Comparison of ENCODE assay signal across 19 cellular contexts in the genomic region with DNA sequence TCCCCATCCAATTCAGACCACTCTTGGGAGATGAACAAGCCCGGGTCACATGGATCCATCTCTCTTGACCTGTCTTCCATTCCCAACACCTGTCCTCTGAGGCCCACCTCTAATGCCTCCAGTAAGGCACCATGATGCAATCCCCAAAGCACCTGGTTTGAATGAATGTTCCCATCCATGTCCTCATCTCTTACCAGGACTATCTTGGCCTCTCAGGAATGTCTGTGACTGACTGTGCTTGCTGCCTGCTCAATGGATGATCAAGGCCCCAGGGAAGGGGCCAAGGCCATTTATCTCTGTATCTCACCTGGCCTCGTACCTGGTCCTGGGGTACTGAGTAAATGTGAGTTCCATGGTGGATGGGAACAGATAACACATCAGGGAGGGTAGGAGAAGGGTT. TPM values are rescaled to one million over a fixed set of nuclear protein-coding genes. Genes with fewer than 3 reads are reported as not detected.
DNase-seq lines count a peak whose midpoint lies in the region; ATAC-seq, FAIRE-seq and TF ChIP-seq lines count a peak whose summit lies in the region.
"Had no signal": no experiment of that assay in that cellular context is flagged by ENCODE, and none has a peak within 500 bp of the region (broad histone marks: within the 10 kb centered on the region; RNA-seq: fewer than 3 reads in every experiment).

No MANE protein-coding gene starts in this region.

- H4K91ac ChIP-seq in trophoblast cell (ENCODE audit: low read depth, low read length) = no peak overlapping the region

- no peaks in the 10 kb centered on the region for H4K20me1 ChIP-seq in endothelial cell of umbilical vein (replicated peaks; ENCODE audit: control insufficient read depth, extremely low read depth, insufficient read depth, low read length)
- H4K20me1 ChIP-seq in HepG2 (ENCODE audit: insufficient read depth, low read length) = no peaks in the 10 kb centered on the region

- H3K4ac ChIP-seq in trophoblast cell (ENCODE audit: low read depth, low read length) = no peak overlapping the region

- BruUV-seq in endothelial cell of umbilical vein (replicated peaks; lab: Mats Ljungman, UMichigan) (no TSS peak), HepG2 (replicated peaks; lab: Mats Ljungman, UMichigan) (no TSS peak)

- no peaks in the 10 kb centered on the region for H3K9me3 ChIP-seq in endothelial cell of umbilical vein (replicated peaks; ENCODE audit: control insufficient read depth, insufficient read depth, low read length)
- no peaks in the 10 kb centered on the region for H3K9me3 ChIP-seq in lower lobe of right lung
- peaks cover 3% of the 10 kb centered on the region for H3K9me3 ChIP-seq in trophoblast cell (ENCODE audit: insufficient read depth, low read depth, low read length)
- H3K9me3 ChIP-seq in HepG2 (ENCODE audit: low read length) = no peaks in the 10 kb centered on the region

- H3K9ac ChIP-seq in endothelial cell of umbilical vein (replicated peaks; ENCODE audit: extremely low read depth, insufficient read depth, low read length) (no peak overlapping the region), trophoblast cell (ENCODE audit: low read length) (no peak overlapping the region), HepG2 (ENCODE audit: insufficient read depth, low read depth, low read length) (no peak overlapping the region)
- H3K9ac ChIP-seq: GM23248 had no signal

- TF ChIP-seq RAD21 in HepG2 (CRISPR knock-in tag; IDR thresholded peaks at IDR 0.05) = no peak

- H3K4me1 ChIP-seq in endothelial cell of umbilical vein (ENCODE audit: control insufficient read depth, extremely low read depth, insufficient read depth, low read length) (peaks cover 17% of the 10 kb centered on the region), lower lobe of right lung (peaks cover 34% of the 10 kb centered on the region), trophoblast cell (ENCODE audit: control insufficient read depth in 1 of 2, insufficient read depth in 2 of 2, low read length in 2 of 2) (peaks cover 11 to 33% of the 10 kb centered on the region in 2 experiments), HepG2 (ENCODE audit: insufficient read depth, low read length) (no peaks in the 10 kb centered on the region)

- peaks cover 6% of the 10 kb centered on the region for H3K27me3 Mint-ChIP-seq in activated CD4-positive, alpha-beta memory T cell treated with anti-CD3 and anti-CD28 coated beads, Interleukin-2, amount 10 ng/mL, durations not matched to agents 7 days and 5 days

- CTCF ChIA-PET in endothelial cell of umbilical vein (lab: Charles Lee) = no interaction called here
- CTCF ChIA-PET in activated CD4-positive, alpha-beta memory T cell treated with anti-CD3 and anti-CD28 coated beads, Interleukin-2, amount 10 ng/mL, durations not matched to agents 7 days and 5 days (lab: Charles Lee) = no interaction called here
- CTCF ChIA-PET in HepG2 (lab: Yijun Ruan, JAX; ENCODE audit: low intra/inter-chr PET ratio, low total read pairs) = no interaction called here

- H3K4me2 ChIP-seq in endothelial cell of umbilical vein (ENCODE audit: insufficient read depth, low read length) (peak overlapping the region; percentile 3), trophoblast cell (ENCODE audit: low read length) (no peak overlapping the region), HepG2 (ENCODE audit: low read depth, low read length) (no peak overlapping the region)

- in situ Hi-C loops in HepG2 (cut with HindIII; ENCODE audit: extremely low pct_ligation_motif_present, low pct_unique_long_range_greater_than_20kb) = no loop called here

- no peaks in the 10 kb centered on the region for H3K36me3 Mint-ChIP-seq in activated CD4-positive, alpha-beta memory T cell treated with anti-CD3 and anti-CD28 coated beads, Interleukin-2, amount 10 ng/mL, durations not matched to agents 7 days and 5 days (ENCODE audit: low read depth)
- H3K36me3 Mint-ChIP-seq: CD4-positive, alpha-beta memory T cell had no signal

- H2AFZ ChIP-seq in endothelial cell of umbilical vein (ENCODE audit: low read depth, low read length) = no peak overlapping the region
- no peak overlapping the region for H2AFZ ChIP-seq in trophoblast cell (ENCODE audit: insufficient read depth, low read length, poor library complexity)
- H2AFZ ChIP-seq in HepG2 (ENCODE audit: low read length) = no peak overlapping the region
- H2AFZ ChIP-seq: GM23248 had no signal

- H3K23ac ChIP-seq in trophoblast cell (ENCODE audit: low read length) = no peak overlapping the region

- no peak overlapping the region for H2BK5ac ChIP-seq in trophoblast cell (ENCODE audit: low read depth, low read length, poor library complexity)

- DNase-seq in endothelial cell of umbilical vein (ENCODE audit: low read depth, low spot score) (no peak), lower lobe of right lung (no peak), trophoblast cell (peak; percentile 51 to 65), kidney glomerular epithelial cell (lab: John Stamatoyannopoulos, UW) (no peak), HepG2 (ENCODE audit: low spot score) (no peak)
- DNase-seq in activated CD4-positive, alpha-beta memory T cell treated with anti-CD3 and anti-CD28 coated beads, Interleukin-2, amount 10 ng/mL, durations not matched to agents 7 days and 5 days = no peak
- DNase-seq: C1 segment of cervical spinal cord; CD4-positive, alpha-beta memory T cell; COR-L47; DMS79; EL; GDM1; GM23248; H9 had no signal

- no peak for FAIRE-seq in endothelial cell of umbilical vein (lab: Jason Lieb, UNC)
- FAIRE-seq in HepG2 (lab: Jason Lieb, UNC) = no peak
- FAIRE-seq: GM12878, GM19239 had no signal

- TF ChIP-seq CTCF in endothelial cell of umbilical vein (IDR thresholded peaks at IDR 0.05; ENCODE audit: extremely low read depth in 1 of 2, insufficient read depth in 1 of 2, low read depth in 1 of 2, low read length in 2 of 2) (no peak), lower lobe of right lung (IDR thresholded peaks at IDR 0.05) (no peak), HepG2 (CRISPR knock-in tag; IDR thresholded peaks at IDR 0.05) (no peak)

- no peaks in the 10 kb centered on the region for H3K9me1 ChIP-seq in endothelial cell of umbilical vein (replicated peaks; ENCODE audit: control insufficient read depth, extremely low read depth, insufficient read depth, low read length)

- H4K12ac ChIP-seq in trophoblast cell (ENCODE audit: low read depth, low read length) = no peak overlapping the region

- no peak for ATAC-seq in lower lobe of right lung
- no peak for ATAC-seq in HepG2
- ATAC-seq: GM12878, HCT116 had no signal

- H3K36me3 ChIP-seq in endothelial cell of umbilical vein (ENCODE audit: control insufficient read depth in 2 of 2, extremely low read depth in 1 of 2, insufficient read depth in 2 of 2, low read length in 2 of 2) = no peaks in the 10 kb centered on the region
- H3K36me3 ChIP-seq in lower lobe of right lung = peaks cover 11% of the 10 kb centered on the region
- H3K36me3 ChIP-seq in trophoblast cell (ENCODE audit: control insufficient read depth in 1 of 2, insufficient read depth in 2 of 2, low read length in 2 of 2) = peaks cover 67 to 78% of the 10 kb centered on the region in 2 experiments
- no peaks in the 10 kb centered on the region for H3K36me3 ChIP-seq in HepG2 (replicated peaks in 1 of 2; ENCODE audit: control insufficient read depth in 1 of 2, insufficient read depth in 2 of 2, low read length in 2 of 2)

- H3K27ac ChIP-seq in endothelial cell of umbilical vein (ENCODE audit: insufficient read depth, low read depth, low read length) (peak overlapping the region; percentile 53), lower lobe of right lung (peak overlapping the region; percentile 56), trophoblast cell (ENCODE audit: low read depth, low read length) (no peak overlapping the region), HepG2 (ENCODE audit: extremely low read length, insufficient read depth, low read length) (no peak overlapping the region)
- H3K27ac ChIP-seq: GM23248 had no signal

- TF ChIP-seq EP300 in HepG2 (IDR thresholded peaks at IDR 0.05; ENCODE audit: low read depth in 2 of 2, low read length in 2 of 2) (no peak), HepG2 (CRISPR knock-in tag; IDR thresholded peaks at IDR 0.05; ENCODE audit: borderline replicate concordance) (no peak)

- H2BK12ac ChIP-seq in trophoblast cell (ENCODE audit: low read length) = no peak overlapping the region

- intact Hi-C loops in endothelial cell of umbilical vein (cut with micrococcal nuclease) (no loop called here), lower lobe of right lung (cut with DNase I) (no loop called here), HepG2 (cut with micrococcal nuclease; ENCODE audit: unreplicated experiment) (no loop called here)

- no peak overlapping the region for H3K14ac ChIP-seq in trophoblast cell (ENCODE audit: low read length)

- peaks cover 3% of the 10 kb centered on the region for H3K79me1 ChIP-seq in trophoblast cell (ENCODE audit: low read length)

- dilution Hi-C loops in endothelial cell of umbilical vein (cut with MboI; ENCODE audit: extremely low pct_ligation_motif_present, low sequenced_read_pairs) = no loop called here

- no CpG with 5 or more reads among the region's 2 CpGs for WGBS in trophoblast cell (ENCODE audit: extremely low coverage, insufficient coverage, insufficient read length)
- 5% methylated on average over 2 of the region's 2 CpGs for WGBS in HepG2 (ENCODE audit: low lambda C conversion rate)

- no peak overlapping the region for H3K18ac ChIP-seq in trophoblast cell (ENCODE audit: low read length)

- H3K79me2 ChIP-seq in endothelial cell of umbilical vein (ENCODE audit: control insufficient read depth, insufficient read depth, low read length) (no peaks in the 10 kb centered on the region), trophoblast cell (ENCODE audit: control insufficient read depth, insufficient read depth, low read length, poor library complexity) (peaks cover 5% of the 10 kb centered on the region), HepG2 (ENCODE audit: insufficient read depth, low read length) (no peaks in the 10 kb centered on the region)

- no peak for TF ChIP-seq POLR2A in endothelial cell of umbilical vein (IDR thresholded peaks at IDR 0.05; ENCODE audit: low read depth, low read length)
- TF ChIP-seq POLR2A in HepG2 (IDR thresholded peaks at IDR 0.05; ENCODE audit: insufficient read depth in 1 of 2, low read depth in 2 of 2, low read length in 2 of 2) = no peak

- no peak overlapping the region for H4K8ac ChIP-seq in trophoblast cell (ENCODE audit: low read depth, low read length)

- H3K4me1 Mint-ChIP-seq in activated CD4-positive, alpha-beta memory T cell treated with anti-CD3 and anti-CD28 coated beads, Interleukin-2, amount 10 ng/mL, durations not matched to agents 7 days and 5 days = no peaks in the 10 kb centered on the region
- H3K4me1 Mint-ChIP-seq: CD4-positive, alpha-beta memory T cell had no signal

- no peaks in the 10 kb centered on the region for H3K9me3 Mint-ChIP-seq in activated CD4-positive, alpha-beta memory T cell treated with anti-CD3 and anti-CD28 coated beads, Interleukin-2, amount 10 ng/mL, durations not matched to agents 7 days and 5 days
- H3K9me3 Mint-ChIP-seq: H9 had no signal

- POLR2A ChIA-PET in endothelial cell of umbilical vein (lab: Charles Lee) = interaction anchor here (1.5 kb wide), 1 partner anchor 35 kb away, joined by 3 read pairs; no protein-coding TSS in a partner anchor
- POLR2A ChIA-PET in activated CD4-positive, alpha-beta memory T cell treated with anti-CD3 and anti-CD28 coated beads, Interleukin-2, amount 10 ng/mL, durations not matched to agents 7 days and 5 days (lab: Charles Lee) = no interaction called here
- POLR2A ChIA-PET in HepG2 (lab: Yijun Ruan, JAX) = no interaction called here

- H2BK120ac ChIP-seq in trophoblast cell (ENCODE audit: insufficient read depth, low read length, poor library complexity) = no peak overlapping the region

- no peak overlapping the region for H3K4me3 ChIP-seq in endothelial cell of umbilical vein (replicated peaks in 1 of 3; ENCODE audit: insufficient read depth in 1 of 3, low read depth in 1 of 3, low read length in 3 of 3)
- H3K4me3 ChIP-seq in lower lobe of right lung = no peak overlapping the region
- H3K4me3 ChIP-seq in trophoblast cell (ENCODE audit: low read depth, low read length) = no peak overlapping the region
- H3K4me3 ChIP-seq in HepG2 (replicated peaks in 1 of 3; ENCODE audit: insufficient read depth in 1 of 3, low read depth in 2 of 3, low read length in 3 of 3) = no peak overlapping the region
- H3K4me3 ChIP-seq: GM12878, GM23248 had no signal

- H3K4me3 Mint-ChIP-seq in activated CD4-positive, alpha-beta memory T cell treated with anti-CD3 and anti-CD28 coated beads, Interleukin-2, amount 10 ng/mL, durations not matched to agents 7 days and 5 days = no peak overlapping the region
- H3K4me3 Mint-ChIP-seq: CD4-positive, alpha-beta memory T cell; H9 had no signal

- H3K27ac Mint-ChIP-seq in activated CD4-positive, alpha-beta memory T cell treated with anti-CD3 and anti-CD28 coated beads, Interleukin-2, amount 10 ng/mL, durations not matched to agents 7 days and 5 days = no peak overlapping the region
- H3K27ac Mint-ChIP-seq: CD4-positive, alpha-beta memory T cell; H9 had no signal

- H2AK5ac ChIP-seq in trophoblast cell (ENCODE audit: low read length) = no peak overlapping the region

- H3K27me3 ChIP-seq in endothelial cell of umbilical vein (ENCODE audit: control insufficient read depth in 2 of 2, insufficient read depth in 2 of 2, low read length in 2 of 2) (no peaks in the 10 kb centered on the region), lower lobe of right lung (ENCODE audit: low read depth) (no peaks in the 10 kb centered on the region), trophoblast cell (ENCODE audit: insufficient read depth, low read length) (no peaks in the 10 kb centered on the region), HepG2 (ENCODE audit: control insufficient read depth in 1 of 2, insufficient read depth in 2 of 2, low read length in 2 of 2) (peaks cover 0 to 20% of the 10 kb centered on the region in 2 experiments; a peak in 2 of 5 replicates)

RNA-seq across cellular contexts. Expression of a gene that starts 49.7 kb away (rescaled TPM):
- total RNA-seq in endothelial cell of umbilical vein = 1.4 and 2.7 TPM in 2 replicates
- 11.9 and 13.2 TPM in 2 replicates for polyA plus RNA-seq in endothelial cell of umbilical vein
- polyA plus RNA-seq in endothelial cell of umbilical vein (2011; cell fraction: cytosol; rRNA removed) = 8.3 TPM in 2 replicates
- 19.0 and 23.3 TPM in 2 replicates for polyA plus RNA-seq in endothelial cell of umbilical vein (2011; cell fraction: nucleus; rRNA removed)
- polyA plus RNA-seq in endothelial cell of umbilical vein (2012) = 5.6 and 6.8 TPM in 2 replicates
- polyA minus RNA-seq in endothelial cell of umbilical vein = 11.5 and 15.3 TPM in 2 replicates
- polyA minus RNA-seq in endothelial cell of umbilical vein (2011; cell fraction: cytosol; rRNA and poly(A)+ RNA removed) = not detected
- polyA minus RNA-seq in endothelial cell of umbilical vein (2011; cell fraction: nucleus; rRNA and poly(A)+ RNA removed) = 12.6 and 16.3 TPM in 2 replicates
- 204 TPM for total RNA-seq in lower lobe of right lung
- 416 and 421 TPM in 2 replicates for polyA plus RNA-seq in trophoblast cell (2013)
- not detected for total RNA-seq in activated CD4-positive, alpha-beta memory T cell treated with anti-CD3 and anti-CD28 coated beads, Interleukin-2, amount 10 ng/mL, durations not matched to agents 7 days and 5 days
- not detected in 2 replicates for total RNA-seq in HepG2 (2016; rRNA removed; fragmentation: Illumina TruSeq; extraction: Trizol)
- not detected in 2 replicates for total RNA-seq in HepG2 (2016; cell fraction: cytosol; rRNA removed; fragmentation: Illumina TruSeq; extraction: Trizol; ENCODE audit: low read depth)
- total RNA-seq in HepG2 (2016; cell fraction: insoluble cytoplasmic fraction; rRNA removed; fragmentation: Illumina TruSeq; extraction: Trizol) = not detected in 2 replicates
- total RNA-seq in HepG2 (2016; cell fraction: membrane; rRNA removed; fragmentation: Illumina TruSeq; extraction: Trizol) = not detected in 2 replicates
- not detected in 2 replicates for total RNA-seq in HepG2 (2016; cell fraction: nucleus; rRNA removed; fragmentation: Illumina TruSeq; extraction: Trizol)
- polyA plus RNA-seq in HepG2 (2011; rRNA removed) = 0.04 and 0.14 TPM in 2 replicates
- polyA plus RNA-seq in HepG2 (2011; cell fraction: cytosol; rRNA removed) = 0.03 TPM in 1 of 2 replicates, not detected in the other
- 0.12 and 0.59 TPM in 2 replicates for polyA plus RNA-seq in HepG2 (2011; cell fraction: nucleus; rRNA removed)
- 0.15 and 0.32 TPM in 2 replicates for polyA plus RNA-seq in HepG2 (2012)
- polyA plus RNA-seq in HepG2 (2016; cell fraction: cytosol; fragmentation: Illumina TruSeq; extraction: Trizol; ENCODE audit: low read depth) = not detected in 2 replicates
- polyA plus RNA-seq in HepG2 (2016; cell fraction: insoluble cytoplasmic fraction; fragmentation: Illumina TruSeq; extraction: Trizol; ENCODE audit: low read depth) = not detected in 2 replicates
- not detected in 2 replicates for polyA plus RNA-seq in HepG2 (2016; cell fraction: membrane; fragmentation: Illumina TruSeq; extraction: Trizol; ENCODE audit: low read depth)
- not detected in 2 replicates for polyA plus RNA-seq in HepG2 (2016; cell fraction: nucleus; fragmentation: Illumina TruSeq; extraction: Trizol; ENCODE audit: insufficient read depth, low read depth)
- 0.05 TPM in 1 of 2 replicates, not detected in the other for polyA minus RNA-seq in HepG2 (2011; rRNA and poly(A)+ RNA removed; ENCODE audit: low replicate concordance)
- polyA minus RNA-seq in HepG2 (2011; cell fraction: cytosol; rRNA and poly(A)+ RNA removed) = not detected in 2 replicates
- not detected in 2 replicates for polyA minus RNA-seq in HepG2 (2011; cell fraction: nucleus; rRNA and poly(A)+ RNA removed)
- total RNA-seq: A172; A673; CD4-positive, alpha-beta memory T cell had no signal
- polyA plus RNA-seq: CD4-positive, alpha-beta memory T cell; GM12878 had no signal

Comparison
In these comparisons a context has a peak if more than half of its experiments do, and no peak if none do; other contexts are left out.
1. DNase-seq: peak in trophoblast cell (2 of 2); none in endothelial cell of umbilical vein (single experiment), lower lobe of right lung (single experiment), activated CD4-positive, alpha-beta memory T cell treated with anti-CD3 and anti-CD28 coated beads, Interleukin-2, amount 10 ng/mL, durations not matched to agents 7 days and 5 days (single experiment), kidney glomerular epithelial cell (single experiment) and HepG2 (single experiment).
2. H3K27ac ChIP-seq: peak in endothelial cell of umbilical vein (single experiment) and lower lobe of right lung (single experiment); none in trophoblast cell (single experiment) and HepG2 (single experiment).
3. RNA of a gene that starts 49.7 kb away (total RNA-seq): 204 TPM in lower lobe of right lung (single experiment); 1.4 to 2.7 TPM in endothelial cell of umbilical vein, not detected in activated CD4-positive, alpha-beta memory T cell treated with anti-CD3 and anti-CD28 coated beads, Interleukin-2, amount 10 ng/mL, durations not matched to agents 7 days and 5 days and not detected in HepG2; every median in the first group is over 10 times any median in the second.